In genomic region chr2:191318729-191319078, GRCh38 we compare ENCODE assay signal across 1 cellular context.
TF ChIP-seq lines count a peak whose summit lies in the region.

No MANE protein-coding gene starts in this region.

TF ChIP-seq in HepG2, 621 proteins besides CTCF, POLR2A, EP300 and RAD21 (continued from another document and continues in another):
- TF ChIP-seq ZNF512 (CRISPR knock-in tag; IDR thresholded peaks at IDR 0.05) (no peak), NAIF1 (CRISPR knock-in tag; IDR thresholded peaks at IDR 0.05; ENCODE audit: borderline replicate concordance) (no peak), ZNF501 (CRISPR knock-in tag; IDR thresholded peaks at IDR 0.05) (no peak), ZSCAN5A (CRISPR knock-in tag; IDR thresholded peaks at IDR 0.05; ENCODE audit: borderline replicate concordance) (peak; percentile 71; the same call in 1 of the 2 replicates), NFYC (CRISPR knock-in tag; IDR thresholded peaks at IDR 0.05) (peak; percentile 74), USF2 (IDR thresholded peaks at IDR 0.05; ENCODE audit: low read depth, low read length) (no peak), USF2 (CRISPR knock-in tag; IDR thresholded peaks at IDR 0.05; ENCODE audit: borderline replicate concordance) (no peak; the same call in 1 of the 2 replicates), CHCHD3 (CRISPR knock-in tag; IDR thresholded peaks at IDR 0.05) (no peak), SNAPC2 (CRISPR knock-in tag; IDR thresholded peaks at IDR 0.05) (peak; percentile 89; the same call in 1 of the 2 replicates), TBX3 (IDR thresholded peaks at IDR 0.05; ENCODE audit: borderline replicate concordance) (no peak), ZNF770 (CRISPR knock-in tag; IDR thresholded peaks at IDR 0.05) (no peak), ZNF367 (CRISPR knock-in tag; IDR thresholded peaks at IDR 0.05; ENCODE audit: borderline replicate concordance) (no peak), GLMP (CRISPR knock-in tag; IDR thresholded peaks at IDR 0.05; ENCODE audit: borderline replicate concordance) (no peak), MATR3 (CRISPR knock-in tag; IDR thresholded peaks at IDR 0.05) (no peak), ZMYM4 (CRISPR knock-in tag; IDR thresholded peaks at IDR 0.05) (peak; percentile 95), SOX13 (IDR thresholded peaks at IDR 0.05) (no peak), SOX13 (CRISPR knock-in tag; conservative IDR thresholded peaks at IDR 0.05 in 1 of 2, IDR thresholded peaks at IDR 0.05 in 1 of 2) (peak in 1 of 2 experiments; percentile 37; a peak in 2 of 4 replicates), ZNF772 (CRISPR knock-in tag; IDR thresholded peaks at IDR 0.05) (peak; percentile 77; the same call in 1 of the 2 replicates), ATAD3A (CRISPR knock-in tag; IDR thresholded peaks at IDR 0.05) (no peak), NFYB (CRISPR knock-in tag; IDR thresholded peaks at IDR 0.05) (peak; percentile 70), PAXIP1 (CRISPR knock-in tag; conservative IDR thresholded peaks at IDR 0.05) (peak; percentile 75), THAP7 (CRISPR knock-in tag; IDR thresholded peaks at IDR 0.05) (no peak), NONO (IDR thresholded peaks at IDR 0.05) (no peak), NONO (CRISPR knock-in tag; conservative IDR thresholded peaks at IDR 0.05) (no peak), JARID2 (CRISPR knock-in tag; IDR thresholded peaks at IDR 0.05; ENCODE audit: insufficient replicate concordance) (peak; percentile 28), SP5 (CRISPR knock-in tag; IDR thresholded peaks at IDR 0.05; ENCODE audit: borderline replicate concordance, low read depth) (0 out of 2 replicates have a peak, but pooled peaks have one; percentile 16), GTF3A (CRISPR knock-in tag; conservative IDR thresholded peaks at IDR 0.05) (no peak), TEAD3 (CRISPR knock-in tag; optimal IDR thresholded peaks at IDR 0.05; ENCODE audit: borderline replicate concordance) (peak; percentile 81), JUN (CRISPR knock-in tag; IDR thresholded peaks at IDR 0.05) (no peak), MTERF4 (CRISPR knock-in tag; IDR thresholded peaks at IDR 0.05) (no peak), ZNF644 (CRISPR knock-in tag; IDR thresholded peaks at IDR 0.05; ENCODE audit: low read depth) (peak; percentile 92), TEAD2 (CRISPR knock-in tag; IDR thresholded peaks at IDR 0.05) (no peak), ZNF792 (CRISPR knock-in tag; IDR thresholded peaks at IDR 0.05) (peak; percentile 56; the same call in 1 of the 2 replicates), ATF7 (IDR thresholded peaks at IDR 0.05) (no peak), ATF7 (CRISPR knock-in tag; IDR thresholded peaks at IDR 0.05) (no peak), SRSF9 (IDR thresholded peaks at IDR 0.05; ENCODE audit: borderline replicate concordance, insufficient read depth, low read depth, low read length, poor library complexity, severe bottlenecking) (no peak), ZNF781 (CRISPR knock-in tag; IDR thresholded peaks at IDR 0.05; ENCODE audit: borderline replicate concordance, not compliant biosample characterization) (no peak), HMG20A (CRISPR knock-in tag; IDR thresholded peaks at IDR 0.05; ENCODE audit: borderline replicate concordance) (no peak; the same call in 1 of the 2 replicates), ZNF747 (CRISPR knock-in tag; IDR thresholded peaks at IDR 0.05; ENCODE audit: borderline replicate concordance) (no peak), BORCS8-MEF2B (CRISPR knock-in tag; IDR thresholded peaks at IDR 0.05) (peak; percentile 30; the same call in 1 of the 2 replicates), ZNF816 (CRISPR knock-in tag; IDR thresholded peaks at IDR 0.05; ENCODE audit: borderline replicate concordance) (no peak), ZFAT (CRISPR knock-in tag; conservative IDR thresholded peaks at IDR 0.05) (no peak), ZNF317 (CRISPR knock-in tag; IDR thresholded peaks at IDR 0.05) (no peak), ZSCAN9 (CRISPR knock-in tag; IDR thresholded peaks at IDR 0.05; ENCODE audit: borderline replicate concordance) (peak; percentile 42; the same call in 1 of the 2 replicates), ZNF577 (CRISPR knock-in tag; IDR thresholded peaks at IDR 0.05; ENCODE audit: borderline replicate concordance, low read depth) (no peak), ARNT2 (CRISPR knock-in tag; IDR thresholded peaks at IDR 0.05; ENCODE audit: low read depth) (no peak), SIN3A (IDR thresholded peaks at IDR 0.05; ENCODE audit: borderline replicate concordance, low read depth, low read length) (no peak), ZNF354B (CRISPR knock-in tag; IDR thresholded peaks at IDR 0.05) (no peak), TAF1 (CRISPR knock-in tag; IDR thresholded peaks at IDR 0.05) (no peak), SNAPC5 (CRISPR knock-in tag; IDR thresholded peaks at IDR 0.05; ENCODE audit: borderline replicate concordance) (no peak), PAWR (CRISPR knock-in tag; IDR thresholded peaks at IDR 0.05; ENCODE audit: borderline replicate concordance) (no peak), ZNF510 (CRISPR knock-in tag; IDR thresholded peaks at IDR 0.05; ENCODE audit: low read depth) (no peak), SP1 (IDR thresholded peaks at IDR 0.05) (no peak), SP1 (CRISPR knock-in tag; IDR thresholded peaks at IDR 0.05) (no peak), ERF (CRISPR knock-in tag; IDR thresholded peaks at IDR 0.05) (peak; percentile 81), HNRNPH1 (optimal IDR thresholded peaks at IDR 0.05; ENCODE audit: low read depth, low read length) (no peak), GPN1 (CRISPR knock-in tag; IDR thresholded peaks at IDR 0.05; ENCODE audit: borderline replicate concordance) (no peak), ZNF878 (CRISPR knock-in tag; IDR thresholded peaks at IDR 0.05) (no peak), TGIF2 (CRISPR knock-in tag; IDR thresholded peaks at IDR 0.05) (no peak), ZNF282 (IDR thresholded peaks at IDR 0.05; ENCODE audit: partially characterized antibody) (no peak), ZNF614 (CRISPR knock-in tag; IDR thresholded peaks at IDR 0.05; ENCODE audit: borderline replicate concordance) (no peak; the same call in none of the 2 replicates), GMEB2 (CRISPR knock-in tag; IDR thresholded peaks at IDR 0.05; ENCODE audit: low read depth) (no peak)
